8 cellular contexts compared by ENCODE assay signal in genomic region chr2:239267411-239267941, GRCh38.
DNase-seq lines count a peak whose midpoint lies in the region; ATAC-seq, FAIRE-seq and TF ChIP-seq lines count a peak whose summit lies in the region.

No MANE protein-coding gene starts in this region.

- no peak overlapping the region for H4K8ac ChIP-seq in H1 (ENCODE audit: extremely low read depth, insufficient read depth, low read length)

- no peaks in the 10 kb centered on the region; the same call in 1 of the 2 replicates for H3K23me2 ChIP-seq in H1 (ENCODE audit: low read depth, low read length)

- peak overlapping the region; percentile 79 for H3K4me3 Mint-ChIP-seq in activated CD8-positive, alpha-beta T cell treated with anti-CD3 and anti-CD28 coated beads for 36 hours
- H3K4me3 Mint-ChIP-seq in nephron, result no peak overlapping the region

- no peak overlapping the region for H2BK120ac ChIP-seq in H1 (replicated peaks; ENCODE audit: low read depth, low read length)

- no peak overlapping the region for H3K56ac ChIP-seq in H1 (replicated peaks; ENCODE audit: insufficient read length, low read depth, low read length)

- H3K79me2 ChIP-seq in H1 (ENCODE audit: control insufficient read depth in 1 of 2, insufficient read depth in 2 of 2, low read length in 2 of 2), result peaks cover 3 to 96% of the 10 kb centered on the region in 2 experiments; a peak in 2 of 4 replicates

- H4K20me1 ChIP-seq in H1 (replicated peaks in 1 of 2; ENCODE audit: control insufficient read depth in 1 of 2, insufficient read depth in 2 of 2, low read length in 2 of 2), result peaks cover 4 to 31% of the 10 kb centered on the region in 2 experiments

- no peak overlapping the region for H3K27ac ChIP-seq in H1 (ENCODE audit: low read depth, low read length)
- H3K27ac ChIP-seq in subcutaneous abdominal adipose tissue (ENCODE audit: low read depth, low read length), result peak overlapping the region; percentile 28

- H2AK5ac ChIP-seq in H1 (ENCODE audit: low read depth, low read length), result no peak overlapping the region

- TF ChIP-seq RAD21 in H1 (IDR thresholded peaks at IDR 0.05 in 1 of 2, conservative IDR thresholded peaks at IDR 0.05 in 1 of 2; ENCODE audit: low read depth in 2 of 2, low read length in 2 of 2), result peak; percentile 23 to 40; a peak in 3 of 4 replicates

- DNase-seq in GM04503 (ENCODE audit: low read depth) (peak; percentile 55), HAP-1 (ENCODE audit: low spot score in 2 of 2) (peak; percentile 13 to 55), MV-4-11 (lab: John Stamatoyannopoulos, UW) (peak; percentile 96), H1 (ENCODE audit: low read depth in 1 of 2, low spot score in 2 of 2) (no peak), occipital lobe (lab: John Stamatoyannopoulos, UW) (no peak)
- peak; percentile 98 for DNase-seq in activated CD8-positive, alpha-beta T cell treated with anti-CD3 and anti-CD28 coated beads for 36 hours

- TF ChIP-seq POLR2A in H1 (IDR thresholded peaks at IDR 0.05; ENCODE audit: control extremely low read depth in 1 of 2, low read depth in 2 of 2, low read length in 2 of 2), result no peak

- no peak for FAIRE-seq in H1 (lab: Jason Lieb, UNC)

- H2BK5ac ChIP-seq in H1 (ENCODE audit: low read depth, low read length), result peak overlapping the region; percentile 75

- H3K9me3 Mint-ChIP-seq in activated CD8-positive, alpha-beta T cell treated with anti-CD3 and anti-CD28 coated beads for 36 hours, result no peaks in the 10 kb centered on the region
- H3K9me3 Mint-ChIP-seq in nephron, result no peaks in the 10 kb centered on the region

- intact Hi-C loops in activated CD8-positive, alpha-beta T cell treated with anti-CD3 and anti-CD28 coated beads for 36 hours (cut with micrococcal nuclease), result loop anchor here (5.0 kb wide), 1 partner anchor 35 kb away; no protein-coding TSS in a partner anchor

- POLR2A ChIA-PET in activated CD8-positive, alpha-beta T cell treated with anti-CD3 and anti-CD28 coated beads for 36 hours (lab: Charles Lee), result interaction anchor here (0.5 to 1.5 kb wide), 12 partner anchors 9 to 660 kb away, joined by 3 to 10 read pairs (median 4); partner anchors contain the start of gene HDAC4
- POLR2A ChIA-PET in H1 (lab: Charles Lee; ENCODE audit: partially characterized antibody), result no interaction called here

- H2BK12ac ChIP-seq in H1 (ENCODE audit: low read depth, low read length), result no peak overlapping the region

- H2BK15ac ChIP-seq in H1 (ENCODE audit: low read length), result no peak overlapping the region

- peaks cover 20% of the 10 kb centered on the region for H3K79me1 ChIP-seq in H1 (ENCODE audit: low read depth, low read length)

- H3K14ac ChIP-seq in H1 (ENCODE audit: insufficient read length), result no peak overlapping the region

- H3K4me1 ChIP-seq in HAP-1 (peaks cover 2% of the 10 kb centered on the region; the same call in 1 of the 2 replicates), H1 (replicated peaks in 1 of 4; ENCODE audit: control insufficient read depth in 3 of 4, insufficient read depth in 4 of 4, low read length in 3 of 4) (peaks cover 0 to 22% (median 13%) of the 10 kb centered on the region in 4 experiments; a peak in 5 of 7 replicates), subcutaneous abdominal adipose tissue (ENCODE audit: control insufficient read depth in 5 of 5, insufficient read depth in 5 of 5, low read length in 5 of 5) (peaks cover 30 to 68% (median 66%) of the 10 kb centered on the region in 5 donors)

- H3K27ac Mint-ChIP-seq in activated CD8-positive, alpha-beta T cell treated with anti-CD3 and anti-CD28 coated beads for 36 hours, result peak overlapping the region; percentile 94
- peak overlapping the region; percentile 78 to 93 (median 88) for H3K27ac Mint-ChIP-seq in nephron

- H3K27me3 Mint-ChIP-seq in activated CD8-positive, alpha-beta T cell treated with anti-CD3 and anti-CD28 coated beads for 36 hours, result peaks cover 6% of the 10 kb centered on the region
- H3K27me3 Mint-ChIP-seq in nephron (ENCODE audit: low read depth), result no peaks in the 10 kb centered on the region

- H3K4me1 Mint-ChIP-seq in activated CD8-positive, alpha-beta T cell treated with anti-CD3 and anti-CD28 coated beads for 36 hours (ENCODE audit: low read depth), result peaks cover 65% of the 10 kb centered on the region
- H3K4me1 Mint-ChIP-seq in nephron, result peaks cover 85% of the 10 kb centered on the region

- no peak overlapping the region for H2BK20ac ChIP-seq in H1 (ENCODE audit: low read length)

- H3K4ac ChIP-seq in H1 (replicated peaks; ENCODE audit: insufficient read length, low read depth, low read length), result no peak overlapping the region

- H3K27me3 ChIP-seq in HAP-1 (ENCODE audit: low read depth) (no peaks in the 10 kb centered on the region), H1 (replicated peaks in 1 of 4; ENCODE audit: control insufficient read depth in 3 of 4, extremely low read depth in 1 of 4, insufficient read depth in 3 of 4, low read length in 3 of 4) (no peaks in the 10 kb centered on the region), subcutaneous abdominal adipose tissue (ENCODE audit: control insufficient read depth in 5 of 5, insufficient read depth in 4 of 5, low read length in 5 of 5) (peaks cover 0 to 3% (median 0%) of the 10 kb centered on the region in 5 donors)

- ATAC-seq in activated CD8-positive, alpha-beta T cell treated with anti-CD3 and anti-CD28 coated beads for 36 hours, result peak; percentile 75

- no peaks in the 10 kb centered on the region for H3K36me3 ChIP-seq in HAP-1 (replicated peaks)
- H3K36me3 ChIP-seq in H1 (ENCODE audit: control insufficient read depth in 2 of 4, insufficient read depth in 4 of 4, low read length in 3 of 4), result no peaks in the 10 kb centered on the region
- no peaks in the 10 kb centered on the region for H3K36me3 ChIP-seq in subcutaneous abdominal adipose tissue (ENCODE audit: control insufficient read depth in 5 of 5, insufficient read depth in 5 of 5, low read length in 5 of 5)

- no peak overlapping the region for H3K9ac ChIP-seq in H1 (replicated peaks in 1 of 4; ENCODE audit: extremely low read depth in 1 of 4, low read depth in 3 of 4, low read length in 3 of 4)
- H3K9ac ChIP-seq in subcutaneous abdominal adipose tissue (ENCODE audit: low read length in 5 of 5), result peak overlapping the region in 2 of 5 donors; percentile 1 to 57

- CTCF ChIA-PET in activated CD8-positive, alpha-beta T cell treated with anti-CD3 and anti-CD28 coated beads for 36 hours (lab: Charles Lee), result interaction anchor here (0.6 to 3.7 kb wide), 17 partner anchors 19 to 617 kb away, joined by 3 to 31 read pairs (median 4); no protein-coding TSS in a partner anchor
- CTCF ChIA-PET in H1 (lab: Charles Lee; ENCODE audit: partially characterized antibody), result interaction anchor here (0.7 to 1.5 kb wide), 7 partner anchors 10 to 129 kb away, joined by 3 to 6 read pairs (median 3); no protein-coding TSS in a partner anchor

- peaks cover 4% of the 10 kb centered on the region for H3K36me3 Mint-ChIP-seq in activated CD8-positive, alpha-beta T cell treated with anti-CD3 and anti-CD28 coated beads for 36 hours (ENCODE audit: low read depth)
- no peaks in the 10 kb centered on the region for H3K36me3 Mint-ChIP-seq in nephron (ENCODE audit: low read depth)

- TF ChIP-seq CTCF in activated CD8-positive, alpha-beta T cell treated with anti-CD3 and anti-CD28 coated beads for 36 hours (IDR thresholded peaks at IDR 0.05), result no peak
- no peak for TF ChIP-seq CTCF in H1 (IDR thresholded peaks at IDR 0.05; ENCODE audit: control extremely low read depth in 1 of 3, insufficient read depth in 1 of 3, low read depth in 1 of 3, low read length in 3 of 3)
- no peak for TF ChIP-seq CTCF in nephron (IDR thresholded peaks at IDR 0.05; ENCODE audit: unreplicated experiment in 3 of 3)

- H4K5ac ChIP-seq in H1 (ENCODE audit: insufficient read length, low read depth, low read length), result no peak overlapping the region

- in situ Hi-C loops in HAP-1 (cut with MboI; ENCODE audit: low sequenced_read_pairs), result no loop called here

- 91% methylated on average over 16 of the region's 16 CpGs; no CpG with 5 or more reads in 1 of the 2 experiments for WGBS in H1 (ENCODE audit: extremely low coverage in 1 of 2, insufficient coverage in 1 of 2, insufficient read length in 1 of 2, insufficient replicate concordance in 2 of 2, low coverage in 1 of 2, low lambda C conversion rate in 2 of 2, missing lambda C conversion rate in 1 of 2), 2 experiments

- H3K4me2 ChIP-seq in H1 (ENCODE audit: insufficient read depth in 1 of 2, low read depth in 2 of 2, low read length in 2 of 2), result no peak overlapping the region

- no peak overlapping the region for H3K4me3 ChIP-seq in HAP-1
- no peak overlapping the region for H3K4me3 ChIP-seq in H1 (ENCODE audit: extremely low read depth in 1 of 4, insufficient read depth in 2 of 4, low read depth in 3 of 4, low read length in 4 of 4)
- peak overlapping the region in 3 of 5 donors; percentile 22 to 49 (median 30) for H3K4me3 ChIP-seq in subcutaneous abdominal adipose tissue (ENCODE audit: low read depth in 1 of 5, low read length in 5 of 5)

- H3K18ac ChIP-seq in H1 (ENCODE audit: extremely low read depth, low read length), result no peak overlapping the region

- H4K91ac ChIP-seq in H1 (replicated peaks; ENCODE audit: insufficient read length, low read length), result no peak overlapping the region

- no peak overlapping the region for H2AFZ ChIP-seq in H1 (ENCODE audit: low read length)

- TF ChIP-seq EP300 in H1 (IDR thresholded peaks at IDR 0.05; ENCODE audit: borderline replicate concordance in 1 of 2, low read depth in 2 of 2, low read length in 2 of 2), result no peak

- H3K9me3 ChIP-seq in HAP-1, result no peaks in the 10 kb centered on the region
- H3K9me3 ChIP-seq in H1 (ENCODE audit: insufficient read depth in 2 of 2, low read depth in 1 of 2, low read length in 1 of 2), result no peaks in the 10 kb centered on the region
- no peaks in the 10 kb centered on the region for H3K9me3 ChIP-seq in subcutaneous abdominal adipose tissue (ENCODE audit: control insufficient read depth in 5 of 5, low read length in 5 of 5)

- H3K23ac ChIP-seq in H1 (ENCODE audit: insufficient read length), result no peak overlapping the region

TF ChIP-seq in H1, 55 proteins besides CTCF, POLR2A, EP300 and RAD21:
- TF ChIP-seq MAX (IDR thresholded peaks at IDR 0.05) (no peak), CHD2 (IDR thresholded peaks at IDR 0.05; ENCODE audit: low read length) (no peak), GTF2F1 (IDR thresholded peaks at IDR 0.05; ENCODE audit: borderline replicate concordance, low read depth, low read length) (no peak), SUZ12 (IDR thresholded peaks at IDR 0.05; ENCODE audit: low read length) (no peak)

Comparison
In these comparisons a context has a peak if more than half of its experiments do, and no peak if none do; other contexts are left out.
1. DNase-seq: peak in GM04503 (single experiment), HAP-1 (2 of 2), MV-4-11 (single experiment) and activated CD8-positive, alpha-beta T cell treated with anti-CD3 and anti-CD28 coated beads for 36 hours (single experiment); none in H1 (0 of 2) and occipital lobe (single experiment).
2. H3K4me3 ChIP-seq: peak in subcutaneous abdominal adipose tissue (3 of 5); none in HAP-1 (single experiment) and H1 (0 of 4).